13 cellular contexts compared by ENCODE assay signal in genomic region chr3:156802827-156803606, GRCh38. TPM values are rescaled to one million over a fixed set of nuclear protein-coding genes. Genes with fewer than 3 reads are reported as not detected.
DNase-seq lines count a peak whose midpoint lies in the region; ATAC-seq, FAIRE-seq and TF ChIP-seq lines count a peak whose summit lies in the region.
"Had no signal": no experiment of that assay in that cellular context is flagged by ENCODE, and none has a peak within 500 bp of the region (broad histone marks: within the 10 kb centered on the region; RNA-seq: fewer than 3 reads in every experiment).

No MANE protein-coding gene starts in this region.

- no peak for TF ChIP-seq POLR2A in HepG2 (IDR thresholded peaks at IDR 0.05; ENCODE audit: insufficient read depth in 1 of 2, low read depth in 2 of 2, low read length in 2 of 2)
- no peak for TF ChIP-seq POLR2A in right lobe of liver (IDR thresholded peaks at IDR 0.05)

- no peak overlapping the region for H2AFZ ChIP-seq in HepG2 (ENCODE audit: low read length)
- H2AFZ ChIP-seq: GM23248 had no signal

- H3K79me2 ChIP-seq in HepG2 (ENCODE audit: insufficient read depth, low read length): no peaks in the 10 kb centered on the region

- POLR2A ChIA-PET in HepG2 (lab: Yijun Ruan, JAX): no interaction called here

- H3K4me3 ChIP-seq in HepG2 (replicated peaks in 1 of 3; ENCODE audit: insufficient read depth in 1 of 3, low read depth in 2 of 3, low read length in 3 of 3) (no peak overlapping the region), right lobe of liver (no peak overlapping the region)
- H3K4me3 ChIP-seq: GM23248 had no signal

- TF ChIP-seq CTCF in HepG2 (CRISPR knock-in tag; IDR thresholded peaks at IDR 0.05): no peak
- no peak for TF ChIP-seq CTCF in right lobe of liver (IDR thresholded peaks at IDR 0.05)

- ATAC-seq in HepG2 (no peak), right lobe of liver (no peak), HG03469 (IDR thresholded peaks at IDR 0.05; ENCODE audit: unreplicated experiment) (no peak)
- ATAC-seq: CD8-positive, alpha-beta T cell; HCT116 had no signal

- DNase-seq in HepG2 (ENCODE audit: low spot score) (no peak), right lobe of liver (no peak), NCI-H524 treated with DMSO at 0.1 percent for 48 hours (lab: John Stamatoyannopoulos, UW) (peak; percentile 30), epithelial cell of prostate (ENCODE audit: low read depth, low spot score) (no peak), SW 1271 (lab: John Stamatoyannopoulos, UW) (no peak), NCI-H1092 (lab: John Stamatoyannopoulos, UW) (no peak)
- DNase-seq: Caco-2; CD8-positive, alpha-beta T cell; GM23248 had no signal

- no peak overlapping the region for H3K4me2 ChIP-seq in HepG2 (ENCODE audit: low read depth, low read length)

- no peaks in the 10 kb centered on the region for H4K20me1 ChIP-seq in HepG2 (ENCODE audit: insufficient read depth, low read length)

- H3K27ac ChIP-seq in HepG2 (ENCODE audit: extremely low read length, insufficient read depth, low read length) (no peak overlapping the region), right lobe of liver (no peak overlapping the region), epithelial cell of prostate (peak overlapping the region; percentile 27)
- H3K27ac ChIP-seq: GM23248, HL-60 had no signal

- no peaks in the 10 kb centered on the region for H3K36me3 ChIP-seq in HepG2 (replicated peaks in 1 of 2; ENCODE audit: control insufficient read depth in 1 of 2, insufficient read depth in 2 of 2, low read length in 2 of 2)
- no peaks in the 10 kb centered on the region for H3K36me3 ChIP-seq in right lobe of liver

- TF ChIP-seq RAD21 in HepG2 (CRISPR knock-in tag; IDR thresholded peaks at IDR 0.05): no peak

- H3K4me1 ChIP-seq in HepG2 (ENCODE audit: insufficient read depth, low read length) (no peaks in the 10 kb centered on the region), right lobe of liver (no peaks in the 10 kb centered on the region)

- no peak overlapping the region for H3K9ac ChIP-seq in HepG2 (ENCODE audit: insufficient read depth, low read depth, low read length)
- H3K9ac ChIP-seq: GM23248 had no signal

- H3K9me3 ChIP-seq in HepG2 (ENCODE audit: low read length) (peaks cover 17% of the 10 kb centered on the region), right lobe of liver (no peaks in the 10 kb centered on the region)
- H3K9me3 ChIP-seq: Caco-2 had no signal

- in situ Hi-C loops in HepG2 (cut with HindIII; ENCODE audit: extremely low pct_ligation_motif_present, low pct_unique_long_range_greater_than_20kb): no loop called here

- intact Hi-C loops in HepG2 (cut with micrococcal nuclease; ENCODE audit: unreplicated experiment) (no loop called here), right lobe of liver (cut with DNase I) (no loop called here)

- TF ChIP-seq EP300 in HepG2 (IDR thresholded peaks at IDR 0.05; ENCODE audit: low read depth in 2 of 2, low read length in 2 of 2) (no peak), HepG2 (CRISPR knock-in tag; IDR thresholded peaks at IDR 0.05; ENCODE audit: borderline replicate concordance) (no peak)

- BruUV-seq in HepG2 (replicated peaks; lab: Mats Ljungman, UMichigan): no TSS peak

- FAIRE-seq in HepG2 (lab: Jason Lieb, UNC): no peak
- FAIRE-seq: H54 had no signal

- no peaks in the 10 kb centered on the region for H3K27me3 ChIP-seq in HepG2 (ENCODE audit: control insufficient read depth in 1 of 2, insufficient read depth in 2 of 2, low read length in 2 of 2)
- no peaks in the 10 kb centered on the region for H3K27me3 ChIP-seq in right lobe of liver

- CTCF ChIA-PET in HepG2 (lab: Yijun Ruan, JAX; ENCODE audit: low intra/inter-chr PET ratio, low total read pairs): no interaction called here

TF ChIP-seq in HepG2, 621 proteins besides CTCF, POLR2A, EP300 and RAD21:
- TF ChIP-seq RFXANK (CRISPR knock-in tag; IDR thresholded peaks at IDR 0.05) (no peak), ZNF12 (CRISPR knock-in tag; IDR thresholded peaks at IDR 0.05) (peak; percentile 95), HHEX (CRISPR knock-in tag; IDR thresholded peaks at IDR 0.05) (no peak), MAF1 (CRISPR knock-in tag; IDR thresholded peaks at IDR 0.05; ENCODE audit: borderline replicate concordance) (no peak)

RNA-seq across cellular contexts. Expression of gene LEKR1, which starts 23.1 kb away (rescaled TPM):
- total RNA-seq in HepG2 (2016; rRNA removed; fragmentation: Illumina TruSeq; extraction: Trizol) (0.91 and 1.5 TPM in 2 replicates), right lobe of liver (1 to 10 TPM in 1 of 6 experiments, under 1 TPM in 3, not detected in 2; 0.49 to 1.4 (median 0.74) TPM)
- total RNA-seq in HepG2 (2016; cell fraction: cytosol; rRNA removed; fragmentation: Illumina TruSeq; extraction: Trizol; ENCODE audit: low read depth): 0.61 and 0.79 TPM in 2 replicates
- total RNA-seq in HepG2 (2016; cell fraction: insoluble cytoplasmic fraction; rRNA removed; fragmentation: Illumina TruSeq; extraction: Trizol): 0.17 and 0.33 TPM in 2 replicates
- 0.22 and 0.62 TPM in 2 replicates for total RNA-seq in HepG2 (2016; cell fraction: membrane; rRNA removed; fragmentation: Illumina TruSeq; extraction: Trizol)
- 2.9 TPM in 2 replicates for total RNA-seq in HepG2 (2016; cell fraction: nucleus; rRNA removed; fragmentation: Illumina TruSeq; extraction: Trizol)
- 0.39 and 0.49 TPM in 2 replicates for polyA plus RNA-seq in HepG2 (2011; rRNA removed)
- 0.04 and 0.42 TPM in 2 replicates for polyA plus RNA-seq in HepG2 (2011; cell fraction: cytosol; rRNA removed)
- 0.14 and 0.33 TPM in 2 replicates for polyA plus RNA-seq in HepG2 (2011; cell fraction: nucleus; rRNA removed)
- 0.25 and 0.63 TPM in 2 replicates for polyA plus RNA-seq in HepG2 (2012)
- 0.61 and 0.87 TPM in 2 replicates for polyA plus RNA-seq in HepG2 (2016; cell fraction: cytosol; fragmentation: Illumina TruSeq; extraction: Trizol; ENCODE audit: low read depth)
- 0.84 and 1.2 TPM in 2 replicates for polyA plus RNA-seq in HepG2 (2016; cell fraction: insoluble cytoplasmic fraction; fragmentation: Illumina TruSeq; extraction: Trizol; ENCODE audit: low read depth)
- 0.22 and 0.51 TPM in 2 replicates for polyA plus RNA-seq in HepG2 (2016; cell fraction: membrane; fragmentation: Illumina TruSeq; extraction: Trizol; ENCODE audit: low read depth)
- 0.47 TPM in 1 of 2 replicates, not detected in the other for polyA plus RNA-seq in HepG2 (2016; cell fraction: nucleus; fragmentation: Illumina TruSeq; extraction: Trizol; ENCODE audit: insufficient read depth, low read depth)
- 0.18 and 1.6 TPM in 2 replicates for polyA minus RNA-seq in HepG2 (2011; rRNA and poly(A)+ RNA removed; ENCODE audit: low replicate concordance)
- not detected in 2 replicates for polyA minus RNA-seq in HepG2 (2011; cell fraction: cytosol; rRNA and poly(A)+ RNA removed)
- 3.3 and 3.9 TPM in 2 replicates for polyA minus RNA-seq in HepG2 (2011; cell fraction: nucleus; rRNA and poly(A)+ RNA removed)
